In the genomic region with DNA sequence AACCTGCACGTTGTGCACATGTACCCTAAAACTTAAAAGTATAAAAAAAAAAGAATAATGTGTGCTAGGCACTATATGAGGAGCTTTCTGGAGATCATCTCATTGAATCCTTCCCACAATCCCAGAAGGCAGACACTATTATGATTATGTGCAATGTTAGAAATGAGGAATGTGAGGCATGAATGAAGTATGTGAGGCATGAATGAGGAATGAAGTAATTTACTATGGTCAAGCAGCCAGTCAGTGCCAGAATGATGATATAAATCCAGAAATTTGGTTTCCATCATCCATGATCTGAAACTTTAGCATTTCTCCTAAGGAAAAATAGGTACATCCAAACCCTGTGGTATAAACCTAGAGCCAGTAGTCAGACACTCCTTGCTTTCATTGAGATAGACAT, we compare ENCODE assay signal across 20 cellular contexts. TPM values are rescaled to one million over a fixed set of nuclear protein-coding genes. Genes with fewer than 3 reads are reported as not detected.
A peak's percentile ranks its signal among the peaks of the same experiment; 100 is the strongest.
DNase-seq lines count a peak whose midpoint lies in the region; TF ChIP-seq lines count a peak whose summit lies in the region.
"Had no signal": no experiment of that assay in that cellular context is flagged by ENCODE, and none has a peak within 500 bp of the region (broad histone marks: within the 10 kb centered on the region; RNA-seq: fewer than 3 reads in every experiment).

No MANE protein-coding gene starts in this region.

- no peak overlapping the region for H3K4me2 ChIP-seq in mammary epithelial cell (ENCODE audit: insufficient read depth, low read depth, low read length)

- TF ChIP-seq POLR2A in breast epithelium (IDR thresholded peaks at IDR 0.05): no peak

- H3K4me3 ChIP-seq in mammary epithelial cell (replicated peaks in 1 of 3; ENCODE audit: insufficient read depth in 1 of 3, low read depth in 2 of 3, low read length in 3 of 3) (no peak overlapping the region), breast epithelium (no peak overlapping the region), fibroblast of the aortic adventitia (ENCODE audit: low read depth, low read length) (no peak overlapping the region)
- H3K4me3 ChIP-seq: left lung, MG63, pancreas, upper lobe of right lung had no signal

- DNase-seq in mammary epithelial cell: peak; percentile 16
- no peak for DNase-seq in breast epithelium (ENCODE audit: low spot score in 2 of 2)
- peak; percentile 52 for DNase-seq in amniotic epithelial cell (ENCODE audit: low read depth)
- peak; percentile 65 for DNase-seq in fibroblast of the aortic adventitia (ENCODE audit: low read depth)
- DNase-seq in NCI-H1694 treated with DMSO at 0.1 percent for 48 hours (lab: John Stamatoyannopoulos, UW): no peak
- no peak for DNase-seq in NCI-H69 (lab: John Stamatoyannopoulos, UW)
- DNase-seq in putamen (ENCODE audit: low spot score): no peak
- no peak for DNase-seq in SKM-1 (lab: John Stamatoyannopoulos, UW; ENCODE audit: unreplicated experiment)
- DNase-seq: activated gamma-delta T cell; aorta; effector CD4-positive, alpha-beta T cell; left lung; MG63; NCI-H187 treated with DMSO at 0.1 percent for 48 hours; NCI-H510A treated with DMSO at 0.1 percent for 48 hours; OCI-M1; pancreas; stimulated activated naive CD4-positive, alpha-beta T cell treated with Interleukin-2 at 50 U/mL for 16 hours; upper lobe of right lung had no signal

- H3K27ac ChIP-seq in mammary epithelial cell (ENCODE audit: insufficient read depth, low read depth, low read length): no peak overlapping the region
- H3K27ac ChIP-seq in breast epithelium: no peak overlapping the region
- H3K27ac ChIP-seq: foreskin keratinocyte, left lung, pancreas, upper lobe of right lung had no signal

- intact Hi-C loops in mammary epithelial cell (cut with micrococcal nuclease) (no loop called here), breast epithelium (cut with DNase I; ENCODE audit: low total_unique reads) (no loop called here)

- 67% methylated on average over 1 of the region's 1 CpG for WGBS in mammary epithelial cell (ENCODE audit: low coverage, missing lambda C conversion rate)

- no peak overlapping the region for H3K9ac ChIP-seq in mammary epithelial cell (ENCODE audit: insufficient read depth, low read length)

- H3K27me3 ChIP-seq in mammary epithelial cell (ENCODE audit: insufficient read depth, low read length) (no peaks in the 10 kb centered on the region), breast epithelium (no peaks in the 10 kb centered on the region)
- H3K27me3 ChIP-seq: left lung, MG63, pancreas, upper lobe of right lung had no signal

- no TSS peak for BruUV-seq in mammary epithelial cell (replicated peaks; lab: Mats Ljungman, UMichigan)

- no peaks in the 10 kb centered on the region for H3K4me1 ChIP-seq in mammary epithelial cell (ENCODE audit: insufficient read depth, low read length)
- no peaks in the 10 kb centered on the region for H3K4me1 ChIP-seq in breast epithelium
- H3K4me1 ChIP-seq: foreskin keratinocyte, left lung, pancreas, upper lobe of right lung had no signal

- dilution Hi-C loops in mammary epithelial cell (cut with HindIII; ENCODE audit: low sequenced_read_pairs): no loop called here

- no peak for TF ChIP-seq CTCF in mammary epithelial cell (conservative IDR thresholded peaks at IDR 0.05 in 1 of 2, IDR thresholded peaks at IDR 0.05 in 1 of 2; ENCODE audit: extremely low read depth in 1 of 2, insufficient read depth in 1 of 2, low read depth in 1 of 2, low read length in 2 of 2)
- no peak for TF ChIP-seq CTCF in breast epithelium (IDR thresholded peaks at IDR 0.05)
- TF ChIP-seq CTCF in fibroblast of the aortic adventitia (IDR thresholded peaks at IDR 0.05; ENCODE audit: insufficient read depth, low read length): no peak

- no peaks in the 10 kb centered on the region for H4K20me1 ChIP-seq in mammary epithelial cell (ENCODE audit: insufficient read depth, low read length)

- H3K9me3 ChIP-seq in mammary epithelial cell (replicated peaks; ENCODE audit: insufficient read depth, low read length): no peaks in the 10 kb centered on the region
- peaks cover 16 to 27% of the 10 kb centered on the region in 2 donors for H3K9me3 ChIP-seq in breast epithelium
- H3K9me3 ChIP-seq: pancreas had no signal

- in situ Hi-C loops in mammary epithelial cell (cut with MboI; ENCODE audit: low sequenced_read_pairs in 2 of 2): no loop called here

- no peak overlapping the region for H2AFZ ChIP-seq in mammary epithelial cell (ENCODE audit: low read depth, low read length)

- H3K36me3 ChIP-seq in mammary epithelial cell (ENCODE audit: insufficient read depth, low read length) (no peaks in the 10 kb centered on the region), breast epithelium (no peaks in the 10 kb centered on the region)
- H3K36me3 ChIP-seq: left lung, MG63, pancreas, upper lobe of right lung had no signal

- CTCF ChIA-PET in mammary epithelial cell (lab: Charles Lee; ENCODE audit: low non-redundant PET): no interaction called here

- no peaks in the 10 kb centered on the region for H3K79me2 ChIP-seq in mammary epithelial cell (ENCODE audit: insufficient read depth, low read length)

RNA-seq across cellular contexts. Expression of gene CCDC148, which starts 42.0 kb away (rescaled TPM):
- 1 to 10 TPM in 1 of 2 donors, under 1 TPM in 1; 0.71 to 1.3 TPM for total RNA-seq in mammary epithelial cell
- polyA plus RNA-seq in mammary epithelial cell: 0.35 TPM
- polyA minus RNA-seq in mammary epithelial cell: not detected
- 1 to 10 TPM; 1.4 to 9.8 (median 4.6) TPM for total RNA-seq in breast epithelium
- total RNA-seq in fibroblast of the aortic adventitia (ENCODE audit: low replicate concordance): 0.72 and 9.1 TPM in 2 replicates

RNA-seq across cellular contexts. Expression of gene PKP4, which starts 42.2 kb away (rescaled TPM):
- 10 to 100 TPM; 64.8 to 82.6 TPM for total RNA-seq in mammary epithelial cell
- 35.9 TPM for polyA plus RNA-seq in mammary epithelial cell
- 94.6 TPM for polyA minus RNA-seq in mammary epithelial cell
- 100 to 1,000 TPM in 2 of 3 donors, 10 to 100 TPM in 1; 62.1 to 138 (median 121) TPM for total RNA-seq in breast epithelium
- 33.3 and 38.0 TPM in 2 replicates for total RNA-seq in fibroblast of the aortic adventitia (ENCODE audit: low replicate concordance)

Comparison
In these comparisons a context has a peak if more than half of its experiments do, and no peak if none do; other contexts are left out.
1. DNase-seq: peak in mammary epithelial cell (single experiment), amniotic epithelial cell (single experiment) and fibroblast of the aortic adventitia (single experiment); none in breast epithelium (0 of 2), NCI-H1694 treated with DMSO at 0.1 percent for 48 hours (single experiment), NCI-H69 (single experiment), putamen (single experiment) and SKM-1 (single experiment).